Comparison of ENCODE assay signal across 19 cellular contexts in genomic region chr2:176514276-176514675, GRCh38.
DNase-seq lines count a peak whose midpoint lies in the region; ATAC-seq and TF ChIP-seq lines count a peak whose summit lies in the region.
"Had no signal": no experiment of that assay in that cellular context is flagged by ENCODE, and none has a peak within 500 bp of the region (broad histone marks: within the 10 kb centered on the region; RNA-seq: fewer than 3 reads in every experiment).

No MANE protein-coding gene starts in this region.

- peaks cover 3% of the 10 kb centered on the region for H3K4me1 Mint-ChIP-seq in MCF 10A (ENCODE audit: insufficient read depth, unreplicated experiment)
- peaks cover 19% of the 10 kb centered on the region for H3K4me1 Mint-ChIP-seq in activated T-helper 2 cell treated with anti-CD3 and anti-CD28 coated beads, Interferon-gamma antibody, Interleukin-2, Interleukin-4, amounts not matched to agents 10 μg/mL and 5 μg/mL and 100 μg/mL, durations not matched to agents 14 hours and 24 hours and 36 hours (ENCODE audit: low read depth)
- H3K4me1 Mint-ChIP-seq: B cell had no signal

- WGBS in mammary epithelial cell (ENCODE audit: low coverage, missing lambda C conversion rate): 63% methylated on average over 5 of the region's 5 CpGs

- peak overlapping the region; percentile 59 for H3K27ac ChIP-seq in mammary epithelial cell (ENCODE audit: insufficient read depth, low read depth, low read length)
- H3K27ac ChIP-seq in foreskin keratinocyte: peak overlapping the region; percentile 82
- H3K27ac ChIP-seq: 22Rv1; A549; BLaER1 treated with 17β-estradiol and CSF1 and Interleukin-3, amounts not matched to agents 10 nM and 100 nM; C4-2B had no signal

- no peaks in the 10 kb centered on the region for H3K79me2 ChIP-seq in mammary epithelial cell (ENCODE audit: insufficient read depth, low read length)

- DNase-seq in mammary epithelial cell (peak; percentile 29), MCF 10A (ENCODE audit: unreplicated experiment) (no peak), epithelial cell of esophagus (ENCODE audit: low read depth) (peak; percentile 75), foreskin keratinocyte (peak in 1 of 2 donors; percentile 70), GM13977 (ENCODE audit: low spot score) (no peak), cerebellar nuclear complex (lab: John Stamatoyannopoulos, UW) (no peak)
- DNase-seq in activated T-helper 2 cell treated with anti-CD3 and anti-CD28 coated beads, Interferon-gamma antibody, Interleukin-2, Interleukin-4, amounts not matched to agents 10 μg/mL and 5 μg/mL and 100 μg/mL, durations not matched to agents 14 hours and 24 hours and 36 hours (ENCODE audit: low spot score): no peak
- DNase-seq: AML-193; Caco-2; Calu3; CD4-positive, alpha-beta T cell; CD8-positive, alpha-beta T cell; DMS79 treated with DMSO at 0.1 percent for 48 hours; GF-D8 had no signal

- in situ Hi-C loops in mammary epithelial cell (cut with MboI; ENCODE audit: low sequenced_read_pairs in 2 of 2) (no loop called here), GM13977 (cut with MboI; ENCODE audit: low pct_unique_long_range_greater_than_20kb, low sequenced_read_pairs, unreplicated experiment) (no loop called here)

- TF ChIP-seq CTCF in mammary epithelial cell (conservative IDR thresholded peaks at IDR 0.05 in 1 of 2, IDR thresholded peaks at IDR 0.05 in 1 of 2; ENCODE audit: extremely low read depth in 1 of 2, insufficient read depth in 1 of 2, low read depth in 1 of 2, low read length in 2 of 2) (no peak), MCF 10A (IDR thresholded peaks at IDR 0.05; ENCODE audit: unreplicated experiment) (no peak), epithelial cell of esophagus (IDR thresholded peaks at IDR 0.05; ENCODE audit: insufficient read depth, low read depth, low read length, missing control alignments) (no peak), foreskin keratinocyte (conservative IDR thresholded peaks at IDR 0.05) (no peak), GM13977 (IDR thresholded peaks at IDR 0.05; ENCODE audit: extremely low read depth, insufficient read depth, missing control alignments) (no peak)

- no peak overlapping the region for H3K4me3 Mint-ChIP-seq in MCF 10A (ENCODE audit: unreplicated experiment)
- no peak overlapping the region for H3K4me3 Mint-ChIP-seq in activated T-helper 2 cell treated with anti-CD3 and anti-CD28 coated beads, Interferon-gamma antibody, Interleukin-2, Interleukin-4, amounts not matched to agents 10 μg/mL and 5 μg/mL and 100 μg/mL, durations not matched to agents 14 hours and 24 hours and 36 hours (ENCODE audit: low read depth)
- H3K4me3 Mint-ChIP-seq: B cell; CD4-positive, alpha-beta T cell; CD8-positive, alpha-beta T cell had no signal

- H3K27me3 Mint-ChIP-seq in MCF 10A (ENCODE audit: insufficient read depth, unreplicated experiment): no peaks in the 10 kb centered on the region
- peaks cover 26% of the 10 kb centered on the region for H3K27me3 Mint-ChIP-seq in activated T-helper 2 cell treated with anti-CD3 and anti-CD28 coated beads, Interferon-gamma antibody, Interleukin-2, Interleukin-4, amounts not matched to agents 10 μg/mL and 5 μg/mL and 100 μg/mL, durations not matched to agents 14 hours and 24 hours and 36 hours (ENCODE audit: low read depth)
- H3K27me3 Mint-ChIP-seq: CD4-positive, alpha-beta T cell had no signal

- no peak overlapping the region for H3K4me3 ChIP-seq in mammary epithelial cell (replicated peaks in 1 of 3; ENCODE audit: insufficient read depth in 1 of 3, low read depth in 2 of 3, low read length in 3 of 3)
- no peak overlapping the region for H3K4me3 ChIP-seq in epithelial cell of esophagus (ENCODE audit: low read length)
- H3K4me3 ChIP-seq: A549; BLaER1 treated with 17β-estradiol and CSF1 and Interleukin-3, amounts not matched to agents 10 nM and 100 nM had no signal

- no peak overlapping the region for H2AFZ ChIP-seq in mammary epithelial cell (ENCODE audit: low read depth, low read length)

- CTCF ChIA-PET in mammary epithelial cell (lab: Charles Lee; ENCODE audit: low non-redundant PET) (no interaction called here), MCF 10A (lab: Yijun Ruan, JAX) (interaction anchor here (0.6 to 1.2 kb wide), 2 partner anchors 15 to 819 kb away, joined by 3 to 4 read pairs; no protein-coding TSS in a partner anchor)

- no peak overlapping the region for H3K27ac Mint-ChIP-seq in MCF 10A (ENCODE audit: low read depth, unreplicated experiment)
- H3K27ac Mint-ChIP-seq in activated T-helper 2 cell treated with anti-CD3 and anti-CD28 coated beads, Interferon-gamma antibody, Interleukin-2, Interleukin-4, amounts not matched to agents 10 μg/mL and 5 μg/mL and 100 μg/mL, durations not matched to agents 14 hours and 24 hours and 36 hours: no peak overlapping the region
- H3K27ac Mint-ChIP-seq: B cell; CD4-positive, alpha-beta T cell; CD8-positive, alpha-beta T cell had no signal

- peaks cover 14% of the 10 kb centered on the region for H3K4me1 ChIP-seq in mammary epithelial cell (ENCODE audit: insufficient read depth, low read length)
- peaks cover 19% of the 10 kb centered on the region for H3K4me1 ChIP-seq in foreskin keratinocyte
- H3K4me1 ChIP-seq: A549, Caco-2 had no signal

- H3K36me3 Mint-ChIP-seq in MCF 10A (ENCODE audit: insufficient read depth, unreplicated experiment): no peaks in the 10 kb centered on the region
- no peaks in the 10 kb centered on the region for H3K36me3 Mint-ChIP-seq in activated T-helper 2 cell treated with anti-CD3 and anti-CD28 coated beads, Interferon-gamma antibody, Interleukin-2, Interleukin-4, amounts not matched to agents 10 μg/mL and 5 μg/mL and 100 μg/mL, durations not matched to agents 14 hours and 24 hours and 36 hours (ENCODE audit: low read depth)
- H3K36me3 Mint-ChIP-seq: CD8-positive, alpha-beta T cell had no signal

- H3K27me3 ChIP-seq in mammary epithelial cell (ENCODE audit: insufficient read depth, low read length) (no peaks in the 10 kb centered on the region), foreskin keratinocyte (no peaks in the 10 kb centered on the region)

- H3K9me3 ChIP-seq in mammary epithelial cell (replicated peaks; ENCODE audit: insufficient read depth, low read length): no peaks in the 10 kb centered on the region
- H3K9me3 ChIP-seq: A549, Caco-2 had no signal

- H3K9me3 Mint-ChIP-seq in MCF 10A (ENCODE audit: unreplicated experiment): peaks cover 7% of the 10 kb centered on the region
- H3K9me3 Mint-ChIP-seq in activated T-helper 2 cell treated with anti-CD3 and anti-CD28 coated beads, Interferon-gamma antibody, Interleukin-2, Interleukin-4, amounts not matched to agents 10 μg/mL and 5 μg/mL and 100 μg/mL, durations not matched to agents 14 hours and 24 hours and 36 hours: no peaks in the 10 kb centered on the region
- H3K9me3 Mint-ChIP-seq: CD4-positive, alpha-beta T cell; CD8-positive, alpha-beta T cell had no signal

- peak; percentile 18 for ATAC-seq in foreskin keratinocyte
- ATAC-seq: A549; CD8-positive, alpha-beta T cell had no signal

- intact Hi-C loops in mammary epithelial cell (cut with micrococcal nuclease): loop anchor here (2.0 kb wide), 1 partner anchor 23 kb away; no protein-coding TSS in a partner anchor
- intact Hi-C loops in MCF 10A (cut with micrococcal nuclease): no loop called here
- intact Hi-C loops in activated T-helper 2 cell treated with anti-CD3 and anti-CD28 coated beads, Interferon-gamma antibody, Interleukin-2, Interleukin-4, amounts not matched to agents 10 μg/mL and 5 μg/mL and 100 μg/mL, durations not matched to agents 14 hours and 24 hours and 36 hours (cut with micrococcal nuclease): no loop called here

- no peaks in the 10 kb centered on the region for H3K36me3 ChIP-seq in mammary epithelial cell (ENCODE audit: insufficient read depth, low read length)
- H3K36me3 ChIP-seq: BLaER1 treated with 17β-estradiol and CSF1 and Interleukin-3, amounts not matched to agents 10 nM and 100 nM had no signal

- BruUV-seq in mammary epithelial cell (replicated peaks; lab: Mats Ljungman, UMichigan) (no TSS peak), MCF 10A (replicated peaks; lab: Mats Ljungman, UMichigan) (no TSS peak)

- POLR2A ChIA-PET in MCF 10A (lab: Yijun Ruan, JAX): interaction anchor here (1.0 to 1.9 kb wide), 5 partner anchors 10 to 23 kb away, joined by 3 to 6 read pairs (median 4); no protein-coding TSS in a partner anchor

- peak overlapping the region; percentile 41 for H3K4me2 ChIP-seq in mammary epithelial cell (ENCODE audit: insufficient read depth, low read depth, low read length)
- H3K4me2 ChIP-seq: A549; BLaER1 treated with 17β-estradiol and CSF1 and Interleukin-3, amounts not matched to agents 10 nM and 100 nM had no signal

- dilution Hi-C loops in mammary epithelial cell (cut with HindIII; ENCODE audit: low sequenced_read_pairs): no loop called here

- H3K9ac ChIP-seq in mammary epithelial cell (ENCODE audit: insufficient read depth, low read length): no peak overlapping the region
- H3K9ac ChIP-seq: BLaER1 treated with 17β-estradiol and CSF1 and Interleukin-3, amounts not matched to agents 10 nM and 100 nM had no signal

- H4K20me1 ChIP-seq in mammary epithelial cell (ENCODE audit: insufficient read depth, low read length): no peaks in the 10 kb centered on the region
- H4K20me1 ChIP-seq: BLaER1 treated with 17β-estradiol and CSF1 and Interleukin-3, amounts not matched to agents 10 nM and 100 nM had no signal

Comparison
In these comparisons a context has a peak if more than half of its experiments do, and no peak if none do; other contexts are left out.
1. DNase-seq: peak in mammary epithelial cell (single experiment) and epithelial cell of esophagus (single experiment); none in MCF 10A (single experiment), GM13977 (single experiment), activated T-helper 2 cell treated with anti-CD3 and anti-CD28 coated beads, Interferon-gamma antibody, Interleukin-2, Interleukin-4, amounts not matched to agents 10 μg/mL and 5 μg/mL and 100 μg/mL, durations not matched to agents 14 hours and 24 hours and 36 hours (single experiment) and cerebellar nuclear complex (0 of 2).